8 cellular contexts compared by ENCODE assay signal in the genomic region with DNA sequence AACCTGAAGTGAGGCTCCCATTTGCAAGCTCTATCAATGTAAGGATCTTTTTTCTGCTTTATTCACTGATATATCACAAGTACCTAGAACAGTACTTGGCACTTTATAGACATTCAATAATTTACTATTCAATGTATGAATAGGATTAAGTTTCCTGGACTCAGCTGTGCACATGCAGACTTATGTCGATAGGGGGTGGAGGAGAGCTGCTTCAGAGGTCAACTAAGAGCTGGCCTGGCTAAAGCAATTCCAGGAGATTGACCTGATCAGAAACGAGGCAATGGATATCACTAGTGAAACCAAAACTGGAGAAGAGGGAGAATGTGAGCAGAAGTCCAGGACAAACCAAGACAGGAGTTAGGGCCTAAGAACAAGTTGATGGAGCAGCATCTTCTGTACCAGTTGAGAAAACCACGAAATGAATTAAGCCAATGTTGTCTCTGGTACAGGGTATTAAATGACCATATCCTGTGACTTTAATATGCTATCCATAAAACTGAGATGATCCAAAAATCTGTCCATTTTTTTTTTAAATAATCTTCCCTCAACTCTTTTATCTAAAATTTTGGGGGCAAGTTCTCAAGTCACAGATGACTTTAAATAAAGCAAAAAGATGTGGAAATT.
DNase-seq lines count a peak whose midpoint lies in the region; ATAC-seq and TF ChIP-seq lines count a peak whose summit lies in the region.

No MANE protein-coding gene starts in this region.

- TF ChIP-seq POLR2A in GM18505 (IDR thresholded peaks at IDR 0.05; ENCODE audit: borderline replicate concordance, extremely low read depth, insufficient read depth, insufficient read length), result no peak

- peaks cover 16% of the 10 kb centered on the region for H3K4me1 ChIP-seq in left ventricle myocardium inferior

- H3K27ac ChIP-seq in VCaP (no peak overlapping the region), left ventricle myocardium inferior (replicated peaks) (no peak overlapping the region)

- H3K4me3 ChIP-seq in AG09309 (ENCODE audit: control insufficient read depth, low read depth, low read length) (no peak overlapping the region), left ventricle myocardium inferior (no peak overlapping the region)

- peak; percentile 86 for ATAC-seq in GM18505 (IDR thresholded peaks at IDR 0.05; ENCODE audit: unreplicated experiment)

- no peaks in the 10 kb centered on the region for H3K36me3 ChIP-seq in left ventricle myocardium inferior

- no peaks in the 10 kb centered on the region for H3K9me3 ChIP-seq in left ventricle myocardium inferior (replicated peaks)

- intact Hi-C loops in left ventricle myocardium inferior (cut with micrococcal nuclease), result loop anchor here (10.0 kb wide), 1 partner anchor 754 kb away; no protein-coding TSS in a partner anchor

- TF ChIP-seq CTCF in AG09309 (IDR thresholded peaks at IDR 0.05; ENCODE audit: control insufficient read depth, insufficient read depth, low read depth, low read length, missing control alignments) (peak; percentile 89), VCaP (conservative IDR thresholded peaks at IDR 0.05) (peak; percentile 84), left ventricle myocardium inferior (IDR thresholded peaks at IDR 0.05; ENCODE audit: borderline replicate concordance) (peak; percentile 88)

- no peaks in the 10 kb centered on the region for H3K27me3 ChIP-seq in left ventricle myocardium inferior (ENCODE audit: low read depth)

- DNase-seq in AG09309 (ENCODE audit: low read depth), result peak; percentile 16
- peak; percentile 49 for DNase-seq in LHCN-M2 (ENCODE audit: low read depth)
- DNase-seq in left ventricle myocardium inferior, result peak; percentile 24
- DNase-seq in smooth muscle cell of the brain vasculature (ENCODE audit: low read depth, low spot score), result peak; percentile 20
- DNase-seq in NCI-H1048 (lab: John Stamatoyannopoulos, UW), result no peak
- no peak for DNase-seq in NK-92 (lab: John Stamatoyannopoulos, UW; ENCODE audit: unreplicated experiment)

Comparison
In these comparisons a context has a peak if more than half of its experiments do, and no peak if none do; other contexts are left out.
1. DNase-seq: peak in AG09309 (single experiment), LHCN-M2 (single experiment), left ventricle myocardium inferior (single experiment) and smooth muscle cell of the brain vasculature (single experiment); none in NCI-H1048 (single experiment) and NK-92 (single experiment).
2. Peak in every context shown above with its lines, with median percentiles within 50 percentile points of each other: CTCF ChIP-seq.